ENCODE assay signal across 17 cellular contexts in genomic region chr17:5379351-5380107, GRCh38. TPM values are rescaled to one million over a fixed set of nuclear protein-coding genes. Genes with fewer than 3 reads are reported as not detected.
DNase-seq lines count a peak whose midpoint lies in the region; ATAC-seq and TF ChIP-seq lines count a peak whose summit lies in the region.
"Had no signal": no experiment of that assay in that cellular context is flagged by ENCODE, and none has a peak within 500 bp of the region (broad histone marks: within the 10 kb centered on the region; RNA-seq: fewer than 3 reads in every experiment).

No MANE protein-coding gene starts in this region.

- H3K9me3 Mint-ChIP-seq in Caco-2 (ENCODE audit: unreplicated experiment) (no peaks in the 10 kb centered on the region), naive B cell (peaks cover 0 to 2% (median 0%) of the 10 kb centered on the region in 7 donors)
- no peaks in the 10 kb centered on the region for H3K9me3 Mint-ChIP-seq in activated T-helper 1 cell treated with anti-CD3 and anti-CD28 coated beads, Interleukin-12 subunit alpha, Interleukin-12 subunit beta, Interleukin-2, Interleukin-4 antibody, amounts not matched to agents 30 ng/mL and 10 ng/mL and 1 ng/mL, durations not matched to agents 14 hours and 24 hours and 36 hours
- H3K9me3 Mint-ChIP-seq: neural crest cell had no signal

- BruUV-seq in Caco-2 (replicated peaks; lab: Mats Ljungman, UMichigan): TSS peak; percentile 19

- ATAC-seq in naive B cell (ENCODE audit: low read depth in 2 of 2) (no peak), HG02798 (IDR thresholded peaks at IDR 0.05; ENCODE audit: poor library complexity, unreplicated experiment) (no peak)

- H3K9me3 ChIP-seq in Caco-2: no peaks in the 10 kb centered on the region
- H3K9me3 ChIP-seq: MG63, SJCRH30 had no signal

- no peak overlapping the region for H3K4me3 ChIP-seq in Caco-2 (ENCODE audit: low read depth, low read length)
- H3K4me3 ChIP-seq: lung, MG63, SJCRH30 had no signal

- H3K36me3 Mint-ChIP-seq in Caco-2 (ENCODE audit: insufficient read depth, unreplicated experiment) (peaks cover 64% of the 10 kb centered on the region), naive B cell (peaks cover 41 to 51% of the 10 kb centered on the region in 2 donors)
- H3K36me3 Mint-ChIP-seq in activated T-helper 1 cell treated with anti-CD3 and anti-CD28 coated beads, Interleukin-12 subunit alpha, Interleukin-12 subunit beta, Interleukin-2, Interleukin-4 antibody, amounts not matched to agents 30 ng/mL and 10 ng/mL and 1 ng/mL, durations not matched to agents 14 hours and 24 hours and 36 hours (ENCODE audit: low read depth): peaks cover 52% of the 10 kb centered on the region

- H3K27me3 Mint-ChIP-seq in Caco-2 (ENCODE audit: insufficient read depth, unreplicated experiment) (no peaks in the 10 kb centered on the region), naive B cell (no peaks in the 10 kb centered on the region)
- H3K27me3 Mint-ChIP-seq in activated T-helper 1 cell treated with anti-CD3 and anti-CD28 coated beads, Interleukin-12 subunit alpha, Interleukin-12 subunit beta, Interleukin-2, Interleukin-4 antibody, amounts not matched to agents 30 ng/mL and 10 ng/mL and 1 ng/mL, durations not matched to agents 14 hours and 24 hours and 36 hours (ENCODE audit: insufficient read depth): no peaks in the 10 kb centered on the region

- in situ Hi-C loops in KBM-7 (cut with MboI; ENCODE audit: low pct_unique_long_range_greater_than_20kb, low sequenced_read_pairs): no loop called here

- H3K4me3 Mint-ChIP-seq in Caco-2 (ENCODE audit: unreplicated experiment) (no peak overlapping the region), naive B cell (peak overlapping the region in 5 of 8 donors; percentile 0 to 77 (median 21))
- no peak overlapping the region for H3K4me3 Mint-ChIP-seq in activated T-helper 1 cell treated with anti-CD3 and anti-CD28 coated beads, Interleukin-12 subunit alpha, Interleukin-12 subunit beta, Interleukin-2, Interleukin-4 antibody, amounts not matched to agents 30 ng/mL and 10 ng/mL and 1 ng/mL, durations not matched to agents 14 hours and 24 hours and 36 hours
- H3K4me3 Mint-ChIP-seq: neural crest cell had no signal

- TF ChIP-seq CTCF in 22Rv1 (IDR thresholded peaks at IDR 0.05) (no peak), Caco-2 (IDR thresholded peaks at IDR 0.05; ENCODE audit: insufficient read depth in 1 of 2, low read depth in 1 of 2, low read length in 1 of 2, severe bottlenecking in 1 of 2, unreplicated experiment in 1 of 2) (no peak)

- intact Hi-C loops in Caco-2 (cut with micrococcal nuclease; ENCODE audit: unreplicated experiment): no loop called here
- intact Hi-C loops in activated T-helper 1 cell treated with anti-CD3 and anti-CD28 coated beads, Interleukin-12 subunit alpha, Interleukin-12 subunit beta, Interleukin-2, Interleukin-4 antibody, amounts not matched to agents 30 ng/mL and 10 ng/mL and 1 ng/mL, durations not matched to agents 14 hours and 24 hours and 36 hours (cut with micrococcal nuclease): loop anchor here (10.0 kb wide), 1 partner anchor 135 kb away; no protein-coding TSS in a partner anchor

- POLR2A ChIA-PET in Caco-2 (lab: Charles Lee): no interaction called here

- H3K27ac Mint-ChIP-seq in Caco-2 (ENCODE audit: unreplicated experiment) (peak overlapping the region; percentile 24), naive B cell (peak overlapping the region; percentile 69 to 96 (median 80))
- peak overlapping the region; percentile 10 for H3K27ac Mint-ChIP-seq in activated T-helper 1 cell treated with anti-CD3 and anti-CD28 coated beads, Interleukin-12 subunit alpha, Interleukin-12 subunit beta, Interleukin-2, Interleukin-4 antibody, amounts not matched to agents 30 ng/mL and 10 ng/mL and 1 ng/mL, durations not matched to agents 14 hours and 24 hours and 36 hours

- no peaks in the 10 kb centered on the region for H3K4me1 Mint-ChIP-seq in Caco-2 (ENCODE audit: low read depth, unreplicated experiment)
- H3K4me1 Mint-ChIP-seq in activated T-helper 1 cell treated with anti-CD3 and anti-CD28 coated beads, Interleukin-12 subunit alpha, Interleukin-12 subunit beta, Interleukin-2, Interleukin-4 antibody, amounts not matched to agents 30 ng/mL and 10 ng/mL and 1 ng/mL, durations not matched to agents 14 hours and 24 hours and 36 hours (ENCODE audit: low read depth): no peaks in the 10 kb centered on the region
- peaks cover 6 to 18% (median 10%) of the 10 kb centered on the region in 3 donors for H3K4me1 Mint-ChIP-seq in naive B cell
- H3K4me1 Mint-ChIP-seq: neural crest cell had no signal

- CTCF ChIA-PET in Caco-2 (lab: Charles Lee): no interaction called here

- no peaks in the 10 kb centered on the region for H3K4me1 ChIP-seq in Caco-2
- H3K4me1 ChIP-seq: SJCRH30 had no signal

- peak overlapping the region; percentile 32 for H3K27ac ChIP-seq in 22Rv1
- H3K27ac ChIP-seq: SJCRH30 had no signal

- no peak for DNase-seq in Caco-2
- no peak for DNase-seq in activated T-helper 1 cell treated with anti-CD3 and anti-CD28 coated beads, Interleukin-12 subunit alpha, Interleukin-12 subunit beta, Interleukin-2, Interleukin-4 antibody, amounts not matched to agents 30 ng/mL and 10 ng/mL and 1 ng/mL, durations not matched to agents 14 hours and 24 hours and 36 hours (ENCODE audit: low spot score)
- DNase-seq in naive B cell: no peak
- no peak for DNase-seq in KBM-7
- DNase-seq in NCI-H510A (lab: John Stamatoyannopoulos, UW): no peak
- no peak for DNase-seq in NCI-H1930 (lab: John Stamatoyannopoulos, UW)
- DNase-seq: effector CD4-positive, alpha-beta T cell; H7; MG63; NCI-H187 treated with DMSO at 0.1 percent for 48 hours; NCI-H524; SJCRH30; stimulated activated CD4-positive, alpha-beta T cell treated with anti-CD3 and anti-CD28 coated beads, Interleukin-15, amount 100 ng/mL, for 24 hours had no signal

- H3K27me3 ChIP-seq in Caco-2 (replicated peaks; ENCODE audit: control insufficient read depth, insufficient read depth, low read length): no peaks in the 10 kb centered on the region
- H3K27me3 ChIP-seq: MG63, SJCRH30 had no signal

- no peaks in the 10 kb centered on the region; the same call in none of the 2 replicates for H3K36me3 ChIP-seq in Caco-2 (ENCODE audit: control insufficient read depth, insufficient read depth, low read length)

RNA-seq across cellular contexts. Expression of gene NUP88, which starts 39.9 kb away (rescaled TPM):
- 52.3 and 56.6 TPM in 2 replicates for total RNA-seq in Caco-2 (2022)
- 165 and 170 TPM in 2 replicates for total RNA-seq in activated T-helper 1 cell treated with anti-CD3 and anti-CD28 coated beads, Interleukin-12 subunit alpha, Interleukin-12 subunit beta, Interleukin-2, Interleukin-4 antibody, amounts not matched to agents 30 ng/mL and 10 ng/mL and 1 ng/mL, durations not matched to agents 14 hours and 24 hours and 36 hours
- 100 to 1,000 TPM; 261 to 392 (median 297) TPM for polyA plus RNA-seq in naive B cell (ENCODE audit: low read depth in 6 of 6)

RNA-seq across cellular contexts. Expression of gene RPAIN, which starts 40.5 kb away (rescaled TPM):
- total RNA-seq in Caco-2 (2022): 30.5 and 36.5 TPM in 2 replicates
- total RNA-seq in activated T-helper 1 cell treated with anti-CD3 and anti-CD28 coated beads, Interleukin-12 subunit alpha, Interleukin-12 subunit beta, Interleukin-2, Interleukin-4 antibody, amounts not matched to agents 30 ng/mL and 10 ng/mL and 1 ng/mL, durations not matched to agents 14 hours and 24 hours and 36 hours: 61.0 and 67.0 TPM in 2 replicates
- 10 to 100 TPM; 41.4 to 58.7 (median 50.5) TPM for polyA plus RNA-seq in naive B cell (ENCODE audit: low read depth in 6 of 6)

RNA-seq across cellular contexts. Expression of gene C1QBP, which starts 59.4 kb away (rescaled TPM):
- 129 and 149 TPM in 2 replicates for total RNA-seq in Caco-2 (2022)
- 410 and 413 TPM in 2 replicates for total RNA-seq in activated T-helper 1 cell treated with anti-CD3 and anti-CD28 coated beads, Interleukin-12 subunit alpha, Interleukin-12 subunit beta, Interleukin-2, Interleukin-4 antibody, amounts not matched to agents 30 ng/mL and 10 ng/mL and 1 ng/mL, durations not matched to agents 14 hours and 24 hours and 36 hours
- 100 to 1,000 TPM; 206 to 309 (median 274) TPM for polyA plus RNA-seq in naive B cell (ENCODE audit: low read depth in 6 of 6)

Comparison
In these comparisons a context has a peak if more than half of its experiments do, and no peak if none do; other contexts are left out.
1. H3K27ac Mint-ChIP-seq: peak in every context shown above with its lines; median percentile 80 in naive B cell; 24 in Caco-2; 10 in activated T-helper 1 cell treated with anti-CD3 and anti-CD28 coated beads, Interleukin-12 subunit alpha, Interleukin-12 subunit beta, Interleukin-2, Interleukin-4 antibody, amounts not matched to agents 30 ng/mL and 10 ng/mL and 1 ng/mL, durations not matched to agents 14 hours and 24 hours and 36 hours.
2. H3K4me3 Mint-ChIP-seq: peak in naive B cell (5 of 8); none in Caco-2 (single experiment) and activated T-helper 1 cell treated with anti-CD3 and anti-CD28 coated beads, Interleukin-12 subunit alpha, Interleukin-12 subunit beta, Interleukin-2, Interleukin-4 antibody, amounts not matched to agents 30 ng/mL and 10 ng/mL and 1 ng/mL, durations not matched to agents 14 hours and 24 hours and 36 hours (single experiment).